In the genomic region with DNA sequence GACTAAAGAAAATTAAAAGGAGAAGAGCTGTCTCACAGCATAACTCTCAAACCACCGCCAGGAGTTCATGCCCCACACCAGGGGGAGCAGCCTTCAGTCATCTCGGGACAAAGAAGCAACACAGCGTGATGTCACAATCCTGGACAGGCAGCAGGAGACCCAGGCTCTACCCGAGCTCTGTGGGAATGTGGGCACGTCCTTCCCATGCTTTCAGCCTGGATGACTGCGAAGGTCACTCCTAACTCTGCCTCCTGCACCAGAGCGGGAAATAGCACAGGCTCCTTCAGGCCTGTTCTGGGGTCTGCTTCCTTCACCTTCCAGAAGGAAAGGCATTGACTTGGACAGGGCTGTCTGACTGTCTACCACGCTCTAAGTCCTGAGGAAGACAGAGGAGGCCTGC, we compare ENCODE assay signal across 15 cellular contexts. TPM values are rescaled to one million over a fixed set of nuclear protein-coding genes. Genes with fewer than 3 reads are reported as not detected.
DNase-seq lines count a peak whose midpoint lies in the region; ATAC-seq and TF ChIP-seq lines count a peak whose summit lies in the region.
"Had no signal": no experiment of that assay in that cellular context is flagged by ENCODE, and none has a peak within 500 bp of the region (broad histone marks: within the 10 kb centered on the region; RNA-seq: fewer than 3 reads in every experiment).

No MANE protein-coding gene starts in this region.

- H3K79me1 ChIP-seq in IMR-90 (ENCODE audit: low read depth in 1 of 2, low read length in 2 of 2), result no peaks in the 10 kb centered on the region

- peak; percentile 40 for DNase-seq in AG20443 (ENCODE audit: low spot score)
- peak; percentile 37 for DNase-seq in IMR-90
- peak; percentile 70 for DNase-seq in astrocyte of the spinal cord (ENCODE audit: low read depth, low spot score)
- DNase-seq in left kidney (ENCODE audit: low read depth, low spot score), result peak; percentile 77
- DNase-seq in naive thymus-derived CD4-positive, alpha-beta T cell, result no peak
- no peak for DNase-seq in NCI-H1092 (lab: John Stamatoyannopoulos, UW)
- DNase-seq in CD4-positive, alpha-beta T cell, result no peak
- DNase-seq in GDM1 (lab: John Stamatoyannopoulos, UW), result no peak
- DNase-seq: activated T-cell treated with anti-CD3 and anti-CD28 coated beads for 4 hours; CD4-positive, alpha-beta memory T cell; glutamatergic neuron; NCI-H526 treated with DMSO at 0.1 percent for 48 hours had no signal

- H2BK120ac ChIP-seq in IMR-90 (ENCODE audit: low read depth, low read length), result no peak overlapping the region

- peak overlapping the region; percentile 81 for H2AFZ ChIP-seq in IMR-90 (replicated peaks; ENCODE audit: low read length, poor library complexity)

- H3K4me3 Mint-ChIP-seq in naive thymus-derived CD4-positive, alpha-beta T cell, result no peak overlapping the region
- no peak overlapping the region for H3K4me3 Mint-ChIP-seq in CD4-positive, alpha-beta T cell
- H3K4me3 Mint-ChIP-seq: CD4-positive, alpha-beta memory T cell; stimulated activated naive CD8-positive, alpha-beta T cell treated with anti-CD3 and anti-CD28 coated beads, Interleukin-15, Interleukin-2, amounts not matched to agents 100 ng/mL and 50 ng/mL, for 24 hours had no signal

- TF ChIP-seq POLR2A in IMR-90 (IDR thresholded peaks at IDR 0.05; ENCODE audit: low read depth, low read length), result no peak

- no peak overlapping the region for H4K5ac ChIP-seq in IMR-90 (ENCODE audit: low read depth, low read length)

- H3K56ac ChIP-seq in IMR-90 (ENCODE audit: extremely low read depth, insufficient read depth, low read length), result no peak overlapping the region

- H3K36me3 ChIP-seq in IMR-90 (ENCODE audit: control insufficient read depth, insufficient read depth, low read length), result no peaks in the 10 kb centered on the region
- no peaks in the 10 kb centered on the region for H3K36me3 ChIP-seq in naive thymus-derived CD4-positive, alpha-beta T cell (ENCODE audit: control insufficient read depth in 2 of 3, insufficient read depth in 3 of 3, low read length in 3 of 3)

- H3K9me3 Mint-ChIP-seq in naive thymus-derived CD4-positive, alpha-beta T cell, result peaks cover 0 to under 1% (median 0%) of the 10 kb centered on the region in 11 donors
- no peaks in the 10 kb centered on the region for H3K9me3 Mint-ChIP-seq in CD4-positive, alpha-beta T cell
- H3K9me3 Mint-ChIP-seq: CD4-positive, alpha-beta memory T cell; stimulated activated naive CD8-positive, alpha-beta T cell treated with anti-CD3 and anti-CD28 coated beads, Interleukin-15, Interleukin-2, amounts not matched to agents 100 ng/mL and 50 ng/mL, for 24 hours had no signal

- H2BK20ac ChIP-seq in IMR-90 (ENCODE audit: low read depth, low read length), result no peak overlapping the region

- no peak overlapping the region for H4K91ac ChIP-seq in IMR-90 (ENCODE audit: insufficient read depth, low read depth, low read length)

- TF ChIP-seq CTCF in IMR-90 (conservative IDR thresholded peaks at IDR 0.05; ENCODE audit: low read depth, low read length), result 0 out of 2 replicates have a peak, but pooled peaks have one; percentile 18
- TF ChIP-seq CTCF in astrocyte of the spinal cord (IDR thresholded peaks at IDR 0.05; ENCODE audit: low read depth, low read length), result peak; percentile 49
- no peak for TF ChIP-seq CTCF in CD4-positive, alpha-beta T cell (IDR thresholded peaks at IDR 0.05)

- WGBS in IMR-90 (ENCODE audit: extremely low coverage in 2 of 2, insufficient read length in 1 of 2), 2 experiments, result 50% methylated on average over 3 of the region's 8 CpGs; no CpG with 5 or more reads in 1 of the 2 experiments

- H2AK9ac ChIP-seq in IMR-90 (replicated peaks; ENCODE audit: low read depth, low read length, poor library complexity), result no peak overlapping the region

- peak overlapping the region; percentile 66 for H2AK5ac ChIP-seq in IMR-90 (ENCODE audit: low read depth, low read length)

- no peak overlapping the region for H2BK5ac ChIP-seq in IMR-90 (ENCODE audit: low read depth, low read length, poor library complexity, severe bottlenecking)

- H3K14ac ChIP-seq in IMR-90 (replicated peaks; ENCODE audit: low read depth, low read length), result no peak overlapping the region; the same call in 1 of the 2 replicates

- no peaks in the 10 kb centered on the region for H3K4me1 Mint-ChIP-seq in naive thymus-derived CD4-positive, alpha-beta T cell
- no peaks in the 10 kb centered on the region for H3K4me1 Mint-ChIP-seq in CD4-positive, alpha-beta T cell (ENCODE audit: low read depth)
- H3K4me1 Mint-ChIP-seq: CD4-positive, alpha-beta memory T cell had no signal

- no peak overlapping the region for H3K4me2 ChIP-seq in IMR-90 (ENCODE audit: low read depth, low read length)
- H3K4me2 ChIP-seq: KMS-11 had no signal

- no peaks in the 10 kb centered on the region for H3K36me3 Mint-ChIP-seq in naive thymus-derived CD4-positive, alpha-beta T cell
- H3K36me3 Mint-ChIP-seq in CD4-positive, alpha-beta T cell (ENCODE audit: low read depth), result no peaks in the 10 kb centered on the region
- H3K36me3 Mint-ChIP-seq: CD4-positive, alpha-beta memory T cell had no signal

- no TSS peak for BruUV-seq in IMR-90 (replicated peaks; lab: Mats Ljungman, UMichigan)

- CTCF ChIA-PET in IMR-90 (lab: Yijun Ruan, JAX), result no interaction called here
- CTCF ChIA-PET in naive thymus-derived CD4-positive, alpha-beta T cell (lab: Charles Lee), result no interaction called here
- CTCF ChIA-PET in CD4-positive, alpha-beta T cell (lab: Charles Lee), result no interaction called here

- in situ Hi-C loops in IMR-90 (cut with MboI; ENCODE audit: low sequenced_read_pairs) (no loop called here), astrocyte of the spinal cord (cut with HindIII; ENCODE audit: low sequenced_read_pairs) (no loop called here)

- no peak overlapping the region for H3K27ac Mint-ChIP-seq in naive thymus-derived CD4-positive, alpha-beta T cell
- no peak overlapping the region for H3K27ac Mint-ChIP-seq in CD4-positive, alpha-beta T cell
- H3K27ac Mint-ChIP-seq: CD4-positive, alpha-beta memory T cell; stimulated activated naive CD8-positive, alpha-beta T cell treated with anti-CD3 and anti-CD28 coated beads, Interleukin-15, Interleukin-2, amounts not matched to agents 100 ng/mL and 50 ng/mL, for 24 hours had no signal

- H3K4me1 ChIP-seq in IMR-90 (ENCODE audit: control insufficient read depth, insufficient read depth, low read length), result peaks cover 2% of the 10 kb centered on the region; the same call in 1 of the 2 replicates
- H3K4me1 ChIP-seq in naive thymus-derived CD4-positive, alpha-beta T cell (ENCODE audit: control insufficient read depth in 2 of 2, insufficient read depth in 2 of 2, low read length in 2 of 2), result no peaks in the 10 kb centered on the region

- POLR2A ChIA-PET in IMR-90 (lab: Charles Lee; ENCODE audit: unreplicated experiment), result interaction anchor here (0.6 kb wide), 1 partner anchor 368 kb away, joined by 3 read pairs; a partner anchor contains a TSS
- POLR2A ChIA-PET in naive thymus-derived CD4-positive, alpha-beta T cell (lab: Charles Lee), result no interaction called here
- POLR2A ChIA-PET in CD4-positive, alpha-beta T cell (lab: Charles Lee), result no interaction called here

- H2BK15ac ChIP-seq in IMR-90 (ENCODE audit: low read depth, low read length), result no peak overlapping the region

- H4K8ac ChIP-seq in IMR-90 (ENCODE audit: low read depth in 2 of 2, low read length in 2 of 2), result no peak overlapping the region

- H3K23ac ChIP-seq in IMR-90 (ENCODE audit: low read depth, low read length), result no peak overlapping the region

- peak; percentile 83 for ATAC-seq in IMR-90 (ENCODE audit: low read depth)
- ATAC-seq in naive thymus-derived CD4-positive, alpha-beta T cell, result no peak
- ATAC-seq in CD4-positive, alpha-beta T cell (ENCODE audit: poor library complexity), result no peak
- ATAC-seq: GM12878 had no signal

- H3K27me3 Mint-ChIP-seq in naive thymus-derived CD4-positive, alpha-beta T cell, result peaks cover 0 to 4% (median 4%) of the 10 kb centered on the region in 5 donors
- H3K27me3 Mint-ChIP-seq in CD4-positive, alpha-beta T cell, result no peaks in the 10 kb centered on the region
- H3K27me3 Mint-ChIP-seq: stimulated activated naive CD8-positive, alpha-beta T cell treated with anti-CD3 and anti-CD28 coated beads, Interleukin-15, Interleukin-2, amounts not matched to agents 100 ng/mL and 50 ng/mL, for 24 hours had no signal

- intact Hi-C loops in IMR-90 (cut with micrococcal nuclease), result no loop called here
- intact Hi-C loops in naive thymus-derived CD4-positive, alpha-beta T cell (cut with micrococcal nuclease), result no loop called here
- intact Hi-C loops in CD4-positive, alpha-beta T cell (cut with DNase I, micrococcal nuclease), result no loop called here

- H3K27ac ChIP-seq in IMR-90 (ENCODE audit: insufficient read depth, low read length), result no peak overlapping the region
- H3K27ac ChIP-seq in naive thymus-derived CD4-positive, alpha-beta T cell (ENCODE audit: low read depth, low read length), result no peak overlapping the region
- no peak overlapping the region for H3K27ac ChIP-seq in CD4-positive, alpha-beta T cell (ENCODE audit: low read depth, low read length)
- H3K27ac ChIP-seq: KMS-11 had no signal

- dilution Hi-C loops in IMR-90 (cut with HindIII; ENCODE audit: low sequenced_read_pairs, unreplicated experiment), result no loop called here

- H3K4me3 ChIP-seq in IMR-90 (ENCODE audit: insufficient read depth, low read depth, low read length) (no peak overlapping the region), astrocyte of the spinal cord (ENCODE audit: low read depth, low read length) (no peak overlapping the region)
- H3K4me3 ChIP-seq in naive thymus-derived CD4-positive, alpha-beta T cell (ENCODE audit: low read length), result no peak overlapping the region
- H3K4me3 ChIP-seq: GM12878 had no signal

- no peak overlapping the region for H3K18ac ChIP-seq in IMR-90 (ENCODE audit: low read depth, low read length)

- H3K9me1 ChIP-seq in IMR-90 (ENCODE audit: insufficient read depth, low read length), result peaks cover 4% of the 10 kb centered on the region; the same call in 1 of the 2 replicates

- H4K20me1 ChIP-seq in IMR-90 (ENCODE audit: insufficient read depth, low read length), result no peaks in the 10 kb centered on the region

- TF ChIP-seq RAD21 in IMR-90 (IDR thresholded peaks at IDR 0.05; ENCODE audit: low read length), result no peak

- H3K9ac ChIP-seq in IMR-90 (ENCODE audit: low read depth, low read length), result no peak overlapping the region
- H3K9ac ChIP-seq: KMS-11 had no signal

- H3K4ac ChIP-seq in IMR-90 (ENCODE audit: low read depth, low read length), result no peak overlapping the region

- H3K27me3 ChIP-seq in IMR-90 (ENCODE audit: control insufficient read depth, insufficient read depth, low read length), result peaks cover 6% of the 10 kb centered on the region
- H3K27me3 ChIP-seq in naive thymus-derived CD4-positive, alpha-beta T cell (ENCODE audit: control insufficient read depth in 2 of 2, insufficient read depth in 2 of 2, low read length in 2 of 2), result no peaks in the 10 kb centered on the region
- no peaks in the 10 kb centered on the region for H3K27me3 ChIP-seq in CD4-positive, alpha-beta T cell (ENCODE audit: control insufficient read depth, insufficient read depth, low read length)

- H3K9me3 ChIP-seq in IMR-90 (ENCODE audit: control insufficient read depth, insufficient read depth, low read length), result no peaks in the 10 kb centered on the region
- H3K9me3 ChIP-seq in naive thymus-derived CD4-positive, alpha-beta T cell (ENCODE audit: control insufficient read depth in 2 of 3, low read length in 3 of 3), result no peaks in the 10 kb centered on the region
- H3K9me3 ChIP-seq in CD4-positive, alpha-beta T cell (ENCODE audit: control insufficient read depth, low read length), result no peaks in the 10 kb centered on the region

RNA-seq across cellular contexts. Expression of a gene that starts 31.3 kb away (rescaled TPM):
- under 0.01 TPM in 1 of 2 replicates, not detected in the other for total RNA-seq in IMR-90 (2012; rRNA removed)
- 0.07 and 0.20 TPM in 2 replicates for polyA plus RNA-seq in IMR-90 (2012; rRNA removed)
- 0.05 and 0.11 TPM in 2 replicates for polyA plus RNA-seq in IMR-90 (2012; cell fraction: cytosol; rRNA removed)
- 0.60 and 0.65 TPM in 2 replicates for polyA plus RNA-seq in IMR-90 (2012; cell fraction: nucleus; rRNA removed; ENCODE audit: low replicate concordance)
- total RNA-seq in naive thymus-derived CD4-positive, alpha-beta T cell, result under 1 TPM in 1 of 5 experiments, not detected in 4; 0.05 TPM
- polyA plus RNA-seq in naive thymus-derived CD4-positive, alpha-beta T cell, result not detected
- not detected for total RNA-seq in CD4-positive, alpha-beta T cell
- total RNA-seq: GM12878 had no signal
- polyA plus RNA-seq: CD4-positive, alpha-beta memory T cell; GM12878 had no signal

Comparison
In these comparisons a context has a peak if more than half of its experiments do, and no peak if none do; other contexts are left out.
1. DNase-seq: peak in AG20443 (single experiment), IMR-90 (single experiment), astrocyte of the spinal cord (single experiment) and left kidney (single experiment); none in naive thymus-derived CD4-positive, alpha-beta T cell (0 of 9), NCI-H1092 (single experiment), CD4-positive, alpha-beta T cell (0 of 10) and GDM1 (single experiment).